1 cellular context compared by ENCODE assay signal in the genomic region with DNA sequence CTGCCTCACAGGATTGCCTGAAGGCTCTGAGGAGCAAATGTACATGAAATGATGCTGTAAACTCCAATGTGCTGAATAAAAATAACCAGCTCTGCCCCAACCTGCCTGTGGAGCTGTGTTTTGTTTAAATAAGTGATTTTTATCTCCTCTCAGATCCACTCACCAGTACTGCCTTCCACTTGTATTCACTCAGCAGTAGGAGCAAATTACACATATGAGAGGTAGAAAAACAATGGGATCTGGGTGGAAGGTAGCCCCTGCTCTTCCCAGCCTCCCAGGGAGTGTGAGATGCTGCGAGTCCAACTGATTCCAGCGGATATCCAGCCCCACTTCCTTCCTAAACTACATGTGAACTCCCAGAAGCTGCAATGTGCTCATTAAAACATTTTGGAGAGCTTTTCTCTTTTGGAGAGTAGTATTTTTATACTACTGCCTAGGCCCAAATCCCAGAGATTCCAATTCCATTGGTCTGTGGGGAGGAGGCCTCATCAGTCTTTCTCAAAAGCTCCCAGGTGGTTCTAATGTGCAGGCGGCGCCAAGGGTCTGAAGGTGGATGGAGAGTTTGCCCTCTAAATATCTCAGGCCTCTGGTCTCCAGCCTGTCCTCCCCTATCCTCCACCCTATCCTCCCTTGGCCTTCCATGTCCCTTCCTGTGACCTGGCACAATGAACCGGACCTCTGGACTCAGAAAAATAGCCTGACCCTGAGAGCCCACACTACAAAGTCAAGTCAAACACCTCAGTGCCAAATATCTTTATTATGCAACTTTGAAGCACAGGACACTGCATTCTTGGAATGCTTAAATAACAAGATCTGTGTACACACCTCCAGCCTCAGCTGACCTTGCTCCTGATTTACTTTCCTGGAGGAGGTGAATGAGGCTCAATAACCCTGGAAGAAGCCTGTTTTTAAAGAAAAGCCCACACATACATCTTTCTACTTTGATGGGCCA.
TF ChIP-seq lines count a peak whose summit lies in the region.

No MANE protein-coding gene starts in this region.

TF ChIP-seq in HepG2, 621 proteins besides CTCF, POLR2A, EP300 and RAD21 (continued from another document and continues in another):
- TF ChIP-seq GATA4 (IDR thresholded peaks at IDR 0.05; ENCODE audit: borderline replicate concordance, low read depth) (peak; percentile 79; the same call in 1 of the 2 replicates), ZNF556 (CRISPR knock-in tag; IDR thresholded peaks at IDR 0.05; ENCODE audit: borderline replicate concordance) (0 out of 2 replicates have a peak, but pooled peaks have one; percentile 36), ZNF234 (CRISPR knock-in tag; conservative IDR thresholded peaks at IDR 0.05) (no peak), KLF9 (CRISPR knock-in tag; IDR thresholded peaks at IDR 0.05; ENCODE audit: low read depth) (no peak), SKI (IDR thresholded peaks at IDR 0.05; ENCODE audit: partially characterized antibody) (peak; percentile 80), TMF1 (CRISPR knock-in tag; IDR thresholded peaks at IDR 0.05; ENCODE audit: low read depth) (no peak), RFXAP (CRISPR knock-in tag; IDR thresholded peaks at IDR 0.05; ENCODE audit: borderline replicate concordance) (no peak), TP53 (CRISPR knock-in tag; conservative IDR thresholded peaks at IDR 0.05) (no peak), YEATS4 (CRISPR knock-in tag; IDR thresholded peaks at IDR 0.05; ENCODE audit: borderline replicate concordance) (no peak), ZNF543 (CRISPR knock-in tag; IDR thresholded peaks at IDR 0.05) (peak; percentile 26; the same call in 1 of the 2 replicates), ZBTB21 (CRISPR knock-in tag; IDR thresholded peaks at IDR 0.05) (no peak), TAF15 (IDR thresholded peaks at IDR 0.05; ENCODE audit: low read depth, low read length, poor library complexity, severe bottlenecking) (no peak), NRL (CRISPR knock-in tag; IDR thresholded peaks at IDR 0.05; ENCODE audit: borderline replicate concordance) (no peak), KLF12 (CRISPR knock-in tag; IDR thresholded peaks at IDR 0.05; ENCODE audit: borderline replicate concordance) (no peak), CAMTA2 (CRISPR knock-in tag; IDR thresholded peaks at IDR 0.05; ENCODE audit: borderline replicate concordance) (no peak), ZNF225 (CRISPR knock-in tag; IDR thresholded peaks at IDR 0.05) (no peak), ZNF335 (CRISPR knock-in tag; IDR thresholded peaks at IDR 0.05) (no peak), ZBTB3 (CRISPR knock-in tag; IDR thresholded peaks at IDR 0.05; ENCODE audit: borderline replicate concordance, low read depth) (peak; percentile 85), ZNF235 (CRISPR knock-in tag; IDR thresholded peaks at IDR 0.05; ENCODE audit: borderline replicate concordance) (no peak), RAD51 (IDR thresholded peaks at IDR 0.05; ENCODE audit: borderline replicate concordance) (no peak), KAT8 (CRISPR knock-in tag; IDR thresholded peaks at IDR 0.05) (peak; percentile 81; the same call in 1 of the 2 replicates)
- TF ChIP-seq, protein P1, sequence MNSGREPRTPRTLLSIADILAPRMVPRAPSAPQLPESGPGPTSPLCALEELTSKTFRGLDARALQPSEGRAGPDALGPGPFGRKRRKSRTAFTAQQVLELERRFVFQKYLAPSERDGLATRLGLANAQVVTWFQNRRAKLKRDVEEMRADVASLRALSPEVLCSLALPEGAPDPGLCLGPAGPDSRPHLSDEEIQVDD (CRISPR knock-in tag; IDR thresholded peaks at IDR 0.05; ENCODE audit: borderline replicate concordance): no peak
- TF ChIP-seq, protein P2, sequence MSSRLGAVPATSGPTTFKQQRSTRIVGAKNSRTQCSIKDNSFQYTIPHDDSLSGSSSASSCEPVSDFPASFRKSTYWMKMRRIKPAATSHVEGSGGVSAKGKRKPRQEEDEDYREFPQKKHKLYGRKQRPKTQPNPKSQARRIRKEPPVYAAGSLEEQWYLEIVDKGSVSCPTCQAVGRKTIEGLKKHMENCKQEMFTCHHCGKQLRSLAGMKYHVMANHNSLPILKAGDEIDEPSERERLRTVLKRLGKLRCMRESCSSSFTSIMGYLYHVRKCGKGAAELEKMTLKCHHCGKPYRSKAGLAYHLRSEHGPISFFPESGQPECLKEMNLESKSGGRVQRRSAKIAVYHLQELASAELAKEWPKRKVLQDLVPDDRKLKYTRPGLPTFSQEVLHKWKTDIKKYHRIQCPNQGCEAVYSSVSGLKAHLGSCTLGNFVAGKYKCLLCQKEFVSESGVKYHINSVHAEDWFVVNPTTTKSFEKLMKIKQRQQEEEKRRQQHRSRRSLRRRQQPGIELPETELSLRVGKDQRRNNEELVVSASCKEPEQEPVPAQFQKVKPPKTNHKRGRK (CRISPR knock-in tag; IDR thresholded peaks at IDR 0.05): no peak
- TF ChIP-seq, protein P3, sequence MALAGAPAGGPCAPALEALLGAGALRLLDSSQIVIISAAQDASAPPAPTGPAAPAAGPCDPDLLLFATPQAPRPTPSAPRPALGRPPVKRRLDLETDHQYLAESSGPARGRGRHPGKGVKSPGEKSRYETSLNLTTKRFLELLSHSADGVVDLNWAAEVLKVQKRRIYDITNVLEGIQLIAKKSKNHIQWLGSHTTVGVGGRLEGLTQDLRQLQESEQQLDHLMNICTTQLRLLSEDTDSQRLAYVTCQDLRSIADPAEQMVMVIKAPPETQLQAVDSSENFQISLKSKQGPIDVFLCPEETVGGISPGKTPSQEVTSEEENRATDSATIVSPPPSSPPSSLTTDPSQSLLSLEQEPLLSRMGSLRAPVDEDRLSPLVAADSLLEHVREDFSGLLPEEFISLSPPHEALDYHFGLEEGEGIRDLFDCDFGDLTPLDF (CRISPR knock-in tag; IDR thresholded peaks at IDR 0.05): no peak
- TF ChIP-seq, protein P4, sequence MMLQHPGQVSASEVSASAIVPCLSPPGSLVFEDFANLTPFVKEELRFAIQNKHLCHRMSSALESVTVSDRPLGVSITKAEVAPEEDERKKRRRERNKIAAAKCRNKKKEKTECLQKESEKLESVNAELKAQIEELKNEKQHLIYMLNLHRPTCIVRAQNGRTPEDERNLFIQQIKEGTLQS (CRISPR knock-in tag; IDR thresholded peaks at IDR 0.05): peak; percentile 59
- TF ChIP-seq, protein P5, sequence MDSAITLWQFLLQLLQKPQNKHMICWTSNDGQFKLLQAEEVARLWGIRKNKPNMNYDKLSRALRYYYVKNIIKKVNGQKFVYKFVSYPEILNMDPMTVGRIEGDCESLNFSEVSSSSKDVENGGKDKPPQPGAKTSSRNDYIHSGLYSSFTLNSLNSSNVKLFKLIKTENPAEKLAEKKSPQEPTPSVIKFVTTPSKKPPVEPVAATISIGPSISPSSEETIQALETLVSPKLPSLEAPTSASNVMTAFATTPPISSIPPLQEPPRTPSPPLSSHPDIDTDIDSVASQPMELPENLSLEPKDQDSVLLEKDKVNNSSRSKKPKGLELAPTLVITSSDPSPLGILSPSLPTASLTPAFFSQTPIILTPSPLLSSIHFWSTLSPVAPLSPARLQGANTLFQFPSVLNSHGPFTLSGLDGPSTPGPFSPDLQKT (CRISPR knock-in tag; IDR thresholded peaks at IDR 0.05; ENCODE audit: borderline replicate concordance): no peak
- TF ChIP-seq, protein P6, sequence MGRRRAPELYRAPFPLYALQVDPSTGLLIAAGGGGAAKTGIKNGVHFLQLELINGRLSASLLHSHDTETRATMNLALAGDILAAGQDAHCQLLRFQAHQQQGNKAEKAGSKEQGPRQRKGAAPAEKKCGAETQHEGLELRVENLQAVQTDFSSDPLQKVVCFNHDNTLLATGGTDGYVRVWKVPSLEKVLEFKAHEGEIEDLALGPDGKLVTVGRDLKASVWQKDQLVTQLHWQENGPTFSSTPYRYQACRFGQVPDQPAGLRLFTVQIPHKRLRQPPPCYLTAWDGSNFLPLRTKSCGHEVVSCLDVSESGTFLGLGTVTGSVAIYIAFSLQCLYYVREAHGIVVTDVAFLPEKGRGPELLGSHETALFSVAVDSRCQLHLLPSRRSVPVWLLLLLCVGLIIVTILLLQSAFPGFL (CRISPR knock-in tag; IDR thresholded peaks at IDR 0.05): no peak
- TF ChIP-seq, protein P7, sequence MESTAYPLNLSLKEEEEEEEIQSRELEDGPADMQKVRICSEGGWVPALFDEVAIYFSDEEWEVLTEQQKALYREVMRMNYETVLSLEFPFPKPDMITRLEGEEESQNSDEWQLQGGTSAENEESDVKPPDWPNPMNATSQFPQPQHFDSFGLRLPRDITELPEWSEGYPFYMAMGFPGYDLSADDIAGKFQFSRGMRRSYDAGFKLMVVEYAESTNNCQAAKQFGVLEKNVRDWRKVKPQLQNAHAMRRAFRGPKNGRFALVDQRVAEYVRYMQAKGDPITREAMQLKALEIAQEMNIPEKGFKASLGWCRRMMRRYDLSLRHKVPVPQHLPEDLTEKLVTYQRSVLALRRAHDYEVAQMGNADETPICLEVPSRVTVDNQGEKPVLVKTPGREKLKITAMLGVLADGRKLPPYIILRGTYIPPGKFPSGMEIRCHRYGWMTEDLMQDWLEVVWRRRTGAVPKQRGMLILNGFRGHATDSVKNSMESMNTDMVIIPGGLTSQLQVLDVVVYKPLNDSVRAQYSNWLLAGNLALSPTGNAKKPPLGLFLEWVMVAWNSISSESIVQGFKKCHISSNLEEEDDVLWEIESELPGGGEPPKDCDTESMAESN (CRISPR knock-in tag; conservative IDR thresholded peaks at IDR 0.05): peak; percentile 75; the same call in 1 of the 2 replicates
- TF ChIP-seq, protein P8, sequence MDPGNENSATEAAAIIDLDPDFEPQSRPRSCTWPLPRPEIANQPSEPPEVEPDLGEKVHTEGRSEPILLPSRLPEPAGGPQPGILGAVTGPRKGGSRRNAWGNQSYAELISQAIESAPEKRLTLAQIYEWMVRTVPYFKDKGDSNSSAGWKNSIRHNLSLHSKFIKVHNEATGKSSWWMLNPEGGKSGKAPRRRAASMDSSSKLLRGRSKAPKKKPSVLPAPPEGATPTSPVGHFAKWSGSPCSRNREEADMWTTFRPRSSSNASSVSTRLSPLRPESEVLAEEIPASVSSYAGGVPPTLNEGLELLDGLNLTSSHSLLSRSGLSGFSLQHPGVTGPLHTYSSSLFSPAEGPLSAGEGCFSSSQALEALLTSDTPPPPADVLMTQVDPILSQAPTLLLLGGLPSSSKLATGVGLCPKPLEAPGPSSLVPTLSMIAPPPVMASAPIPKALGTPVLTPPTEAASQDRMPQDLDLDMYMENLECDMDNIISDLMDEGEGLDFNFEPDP (CRISPR knock-in tag; conservative IDR thresholded peaks at IDR 0.05): no peak
- TF ChIP-seq, protein P9, sequence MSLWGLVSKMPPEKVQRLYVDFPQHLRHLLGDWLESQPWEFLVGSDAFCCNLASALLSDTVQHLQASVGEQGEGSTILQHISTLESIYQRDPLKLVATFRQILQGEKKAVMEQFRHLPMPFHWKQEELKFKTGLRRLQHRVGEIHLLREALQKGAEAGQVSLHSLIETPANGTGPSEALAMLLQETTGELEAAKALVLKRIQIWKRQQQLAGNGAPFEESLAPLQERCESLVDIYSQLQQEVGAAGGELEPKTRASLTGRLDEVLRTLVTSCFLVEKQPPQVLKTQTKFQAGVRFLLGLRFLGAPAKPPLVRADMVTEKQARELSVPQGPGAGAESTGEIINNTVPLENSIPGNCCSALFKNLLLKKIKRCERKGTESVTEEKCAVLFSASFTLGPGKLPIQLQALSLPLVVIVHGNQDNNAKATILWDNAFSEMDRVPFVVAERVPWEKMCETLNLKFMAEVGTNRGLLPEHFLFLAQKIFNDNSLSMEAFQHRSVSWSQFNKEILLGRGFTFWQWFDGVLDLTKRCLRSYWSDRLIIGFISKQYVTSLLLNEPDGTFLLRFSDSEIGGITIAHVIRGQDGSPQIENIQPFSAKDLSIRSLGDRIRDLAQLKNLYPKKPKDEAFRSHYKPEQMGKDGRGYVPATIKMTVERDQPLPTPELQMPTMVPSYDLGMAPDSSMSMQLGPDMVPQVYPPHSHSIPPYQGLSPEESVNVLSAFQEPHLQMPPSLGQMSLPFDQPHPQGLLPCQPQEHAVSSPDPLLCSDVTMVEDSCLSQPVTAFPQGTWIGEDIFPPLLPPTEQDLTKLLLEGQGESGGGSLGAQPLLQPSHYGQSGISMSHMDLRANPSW (CRISPR knock-in tag; IDR thresholded peaks at IDR 0.05; ENCODE audit: borderline replicate concordance): peak; percentile 78; the same call in 1 of the 2 replicates
- TF ChIP-seq, protein P10, sequence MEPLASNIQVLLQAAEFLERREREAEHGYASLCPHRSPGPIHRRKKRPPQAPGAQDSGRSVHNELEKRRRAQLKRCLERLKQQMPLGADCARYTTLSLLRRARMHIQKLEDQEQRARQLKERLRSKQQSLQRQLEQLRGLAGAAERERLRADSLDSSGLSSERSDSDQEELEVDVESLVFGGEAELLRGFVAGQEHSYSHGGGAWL (CRISPR knock-in tag; IDR thresholded peaks at IDR 0.05): no peak
- TF ChIP-seq, protein P11, sequence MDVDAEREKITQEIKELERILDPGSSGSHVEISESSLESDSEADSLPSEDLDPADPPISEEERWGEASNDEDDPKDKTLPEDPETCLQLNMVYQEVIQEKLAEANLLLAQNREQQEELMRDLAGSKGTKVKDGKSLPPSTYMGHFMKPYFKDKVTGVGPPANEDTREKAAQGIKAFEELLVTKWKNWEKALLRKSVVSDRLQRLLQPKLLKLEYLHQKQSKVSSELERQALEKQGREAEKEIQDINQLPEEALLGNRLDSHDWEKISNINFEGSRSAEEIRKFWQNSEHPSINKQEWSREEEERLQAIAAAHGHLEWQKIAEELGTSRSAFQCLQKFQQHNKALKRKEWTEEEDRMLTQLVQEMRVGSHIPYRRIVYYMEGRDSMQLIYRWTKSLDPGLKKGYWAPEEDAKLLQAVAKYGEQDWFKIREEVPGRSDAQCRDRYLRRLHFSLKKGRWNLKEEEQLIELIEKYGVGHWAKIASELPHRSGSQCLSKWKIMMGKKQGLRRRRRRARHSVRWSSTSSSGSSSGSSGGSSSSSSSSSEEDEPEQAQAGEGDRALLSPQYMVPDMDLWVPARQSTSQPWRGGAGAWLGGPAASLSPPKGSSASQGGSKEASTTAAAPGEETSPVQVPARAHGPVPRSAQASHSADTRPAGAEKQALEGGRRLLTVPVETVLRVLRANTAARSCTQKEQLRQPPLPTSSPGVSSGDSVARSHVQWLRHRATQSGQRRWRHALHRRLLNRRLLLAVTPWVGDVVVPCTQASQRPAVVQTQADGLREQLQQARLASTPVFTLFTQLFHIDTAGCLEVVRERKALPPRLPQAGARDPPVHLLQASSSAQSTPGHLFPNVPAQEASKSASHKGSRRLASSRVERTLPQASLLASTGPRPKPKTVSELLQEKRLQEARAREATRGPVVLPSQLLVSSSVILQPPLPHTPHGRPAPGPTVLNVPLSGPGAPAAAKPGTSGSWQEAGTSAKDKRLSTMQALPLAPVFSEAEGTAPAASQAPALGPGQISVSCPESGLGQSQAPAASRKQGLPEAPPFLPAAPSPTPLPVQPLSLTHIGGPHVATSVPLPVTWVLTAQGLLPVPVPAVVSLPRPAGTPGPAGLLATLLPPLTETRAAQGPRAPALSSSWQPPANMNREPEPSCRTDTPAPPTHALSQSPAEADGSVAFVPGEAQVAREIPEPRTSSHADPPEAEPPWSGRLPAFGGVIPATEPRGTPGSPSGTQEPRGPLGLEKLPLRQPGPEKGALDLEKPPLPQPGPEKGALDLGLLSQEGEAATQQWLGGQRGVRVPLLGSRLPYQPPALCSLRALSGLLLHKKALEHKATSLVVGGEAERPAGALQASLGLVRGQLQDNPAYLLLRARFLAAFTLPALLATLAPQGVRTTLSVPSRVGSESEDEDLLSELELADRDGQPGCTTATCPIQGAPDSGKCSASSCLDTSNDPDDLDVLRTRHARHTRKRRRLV (CRISPR knock-in tag; IDR thresholded peaks at IDR 0.05): no peak
